Comparison of ENCODE assay signal across 11 cellular contexts in genomic region chr2:73971722-73972121, GRCh38. TPM values are rescaled to one million over a fixed set of nuclear protein-coding genes. Genes with fewer than 3 reads are reported as not detected.
A peak's percentile ranks its signal among the peaks of the same experiment; 100 is the strongest.
DNase-seq lines count a peak whose midpoint lies in the region; ATAC-seq, FAIRE-seq and TF ChIP-seq lines count a peak whose summit lies in the region.
"Had no signal": no experiment of that assay in that cellular context is flagged by ENCODE, and none has a peak within 500 bp of the region (broad histone marks: within the 10 kb centered on the region; RNA-seq: fewer than 3 reads in every experiment).

No MANE protein-coding gene starts in this region.

- BruUV-seq in K562 (replicated peaks; lab: Mats Ljungman, UMichigan): no TSS peak

- H3K36me3 Mint-ChIP-seq in activated T-cell treated with anti-CD3 and anti-CD28 coated beads, Interleukin-2, amount 50 U/mL, for 72 hours (ENCODE audit: insufficient read depth in 2 of 2): no peaks in the 10 kb centered on the region
- H3K36me3 Mint-ChIP-seq in stimulated activated naive B cell treated with anti-CD40 and anti-IgM and Interleukin-4, amounts not matched to agents 10 μg/mL and 1 μg/mL and 100 μg/mL, for 72 hours: peaks cover 0 to 2% of the 10 kb centered on the region in 2 donors

- H3K4me2 ChIP-seq in MM.1S (ENCODE audit: low read depth, low read length) (peak overlapping the region; percentile 62; the same call in 1 of the 2 replicates), K562 (ENCODE audit: insufficient read depth, low read length) (peak overlapping the region; percentile 73)

- H3K27ac ChIP-seq in MM.1S (ENCODE audit: low read length): no peak overlapping the region
- peak overlapping the region; percentile 78 for H3K27ac ChIP-seq in K562 (ENCODE audit: extremely low read depth, low read depth, low read length)
- no peak overlapping the region for H3K27ac ChIP-seq in adrenal gland

- H3K4me3 Mint-ChIP-seq in activated T-cell treated with anti-CD3 and anti-CD28 coated beads, Interleukin-2, amount 50 U/mL, for 72 hours: peak overlapping the region; percentile 83 to 87
- H3K4me3 Mint-ChIP-seq in stimulated activated naive B cell treated with anti-CD40 and anti-IgM and Interleukin-4, amounts not matched to agents 10 μg/mL and 1 μg/mL and 100 μg/mL, for 72 hours: peak overlapping the region in 1 of 2 donors; percentile 76

- 36% methylated on average over 3 of the region's 3 CpGs for WGBS in K562 (ENCODE audit: insufficient coverage, low coverage, missing lambda C conversion rate)
- 67 to 76% (median 73%) methylated on average over 3 of the region's 3 CpGs for WGBS in adrenal gland, 4 donors

- no peak for TF ChIP-seq EP300 in K562 (IDR thresholded peaks at IDR 0.05; ENCODE audit: low read length)

- TF ChIP-seq POLR2A in K562 (conservative IDR thresholded peaks at IDR 0.05): no peak
- no peak for TF ChIP-seq POLR2A in adrenal gland (IDR thresholded peaks at IDR 0.05)

- TF ChIP-seq RAD21 in K562 (CRISPR knock-in tag; conservative IDR thresholded peaks at IDR 0.05 in 1 of 2, IDR thresholded peaks at IDR 0.05 in 1 of 2): no peak

- H3K79me2 ChIP-seq in MM.1S (ENCODE audit: low read length) (no peaks in the 10 kb centered on the region), K562 (ENCODE audit: control insufficient read depth, insufficient read depth, low read length) (no peaks in the 10 kb centered on the region)

- TF ChIP-seq CTCF in MM.1S (IDR thresholded peaks at IDR 0.05; ENCODE audit: low read length): no peak
- no peak for TF ChIP-seq CTCF in K562 (IDR thresholded peaks at IDR 0.05 in 2 of 3, conservative IDR thresholded peaks at IDR 0.05 in 1 of 3; ENCODE audit: insufficient read depth in 2 of 3, low read depth in 1 of 3, low read length in 3 of 3)
- TF ChIP-seq CTCF in adrenal gland (IDR thresholded peaks at IDR 0.05): no peak

- DNase-seq in activated T-cell treated with anti-CD3 and anti-CD28 coated beads, Interleukin-2, amount 50 U/mL, for 72 hours: no peak
- DNase-seq in activated T-cell treated with anti-CD3 and anti-CD28 coated beads, Interleukin-2, amount 50 U/mL, for 1 hour: no peak
- DNase-seq in MM.1S: no peak
- no peak for DNase-seq in K562 (ENCODE audit: extremely low read depth in 1 of 4, low spot score in 3 of 4)
- DNase-seq in stimulated activated naive B cell treated with anti-CD40 and anti-IgM and Interleukin-4, amounts not matched to agents 10 μg/mL and 1 μg/mL and 100 μg/mL, for 72 hours: no peak
- DNase-seq in hepatic stellate cell (ENCODE audit: low spot score): no peak
- no peak for DNase-seq in adrenal gland
- DNase-seq: NCI-H226, PC-3 had no signal

- H3F3A ChIP-seq in MM.1S (ENCODE audit: insufficient read depth, low read length): peaks cover 9% of the 10 kb centered on the region; the same call in 1 of the 2 replicates

- H4K20me1 ChIP-seq in MM.1S (ENCODE audit: insufficient read depth, low read length) (no peaks in the 10 kb centered on the region), K562 (replicated peaks; ENCODE audit: control insufficient read depth, insufficient read depth, low read length) (no peaks in the 10 kb centered on the region)

- no peaks in the 10 kb centered on the region for H3K27me3 Mint-ChIP-seq in activated T-cell treated with anti-CD3 and anti-CD28 coated beads, Interleukin-2, amount 50 U/mL, for 72 hours (ENCODE audit: low read depth)
- no peaks in the 10 kb centered on the region for H3K27me3 Mint-ChIP-seq in stimulated activated naive B cell treated with anti-CD40 and anti-IgM and Interleukin-4, amounts not matched to agents 10 μg/mL and 1 μg/mL and 100 μg/mL, for 72 hours

- H3K27me3 ChIP-seq in MM.1S (replicated peaks; ENCODE audit: insufficient read depth, low read length): peaks cover 10% of the 10 kb centered on the region; the same call in 1 of the 2 replicates
- H3K27me3 ChIP-seq in K562 (ENCODE audit: control insufficient read depth in 2 of 2, insufficient read depth in 2 of 2, low read length in 2 of 2): no peaks in the 10 kb centered on the region
- H3K27me3 ChIP-seq in adrenal gland: no peaks in the 10 kb centered on the region

- H3K9ac ChIP-seq in MM.1S (ENCODE audit: low read length) (no peak overlapping the region), K562 (ENCODE audit: insufficient read depth in 1 of 2, low read depth in 2 of 2, low read length in 2 of 2) (peak overlapping the region; percentile 49 to 80; a peak in 2 of 4 replicates)

- no peaks in the 10 kb centered on the region for H3K9me3 Mint-ChIP-seq in activated T-cell treated with anti-CD3 and anti-CD28 coated beads, Interleukin-2, amount 50 U/mL, for 72 hours
- no peaks in the 10 kb centered on the region for H3K9me3 Mint-ChIP-seq in stimulated activated naive B cell treated with anti-CD40 and anti-IgM and Interleukin-4, amounts not matched to agents 10 μg/mL and 1 μg/mL and 100 μg/mL, for 72 hours

- intact Hi-C loops in K562 (cut with micrococcal nuclease): no loop called here
- intact Hi-C loops in adrenal gland (cut with DNase I): no loop called here

- H2AFZ ChIP-seq in MM.1S (ENCODE audit: low read length) (no peak overlapping the region), K562 (ENCODE audit: low read depth, low read length) (peak overlapping the region; percentile 65)

- in situ Hi-C loops in K562 (cut with MboI): no loop called here

- no peak overlapping the region for H3K4me3 ChIP-seq in MM.1S (ENCODE audit: low read length)
- H3K4me3 ChIP-seq in K562: no peak overlapping the region
- no peak overlapping the region for H3K4me3 ChIP-seq in adrenal gland

- H3K4me1 ChIP-seq in MM.1S (ENCODE audit: low read length) (peaks cover 17% of the 10 kb centered on the region), K562 (replicated peaks in 1 of 2; ENCODE audit: control insufficient read depth in 2 of 2, insufficient read depth in 2 of 2, low read length in 2 of 2) (peaks cover 20 to 31% of the 10 kb centered on the region in 2 experiments), adrenal gland (replicated peaks in 1 of 2) (peaks cover 17 to 26% of the 10 kb centered on the region in 2 donors)

- ATAC-seq in activated T-cell treated with anti-CD3 and anti-CD28 coated beads, Interleukin-2, amount 50 U/mL, for 72 hours (replicated peaks in 1 of 2): no peak
- ATAC-seq in K562 (peak; percentile 52), HG03378 (IDR thresholded peaks at IDR 0.05; ENCODE audit: unreplicated experiment) (no peak)
- ATAC-seq in stimulated activated naive B cell treated with anti-CD40 and anti-IgM and Interleukin-4, amounts not matched to agents 10 μg/mL and 1 μg/mL and 100 μg/mL, for 72 hours (replicated peaks): no peak
- ATAC-seq: HCT116, PC-3 had no signal

- FAIRE-seq in K562 (lab: Jason Lieb, UNC): peak; percentile 35

- H3K36me3 ChIP-seq in MM.1S (replicated peaks; ENCODE audit: insufficient read depth, low read length) (no peaks in the 10 kb centered on the region), K562 (ENCODE audit: control insufficient read depth, insufficient read depth, low read length) (peaks cover 2% of the 10 kb centered on the region; the same call in 1 of the 3 replicates), adrenal gland (replicated peaks in 1 of 2) (no peaks in the 10 kb centered on the region)

- POLR2A ChIA-PET in K562 (lab: Yijun Ruan, JAX): interaction anchor here (0.9 to 1.6 kb wide), 5 partner anchors 8 to 45 kb away, joined by 3 to 9 read pairs (median 6); partner anchors contain the start of gene DGUOK

- no peaks in the 10 kb centered on the region for H3K9me2 ChIP-seq in MM.1S (replicated peaks; ENCODE audit: insufficient read depth, low read length)

- H3K4me1 Mint-ChIP-seq in activated T-cell treated with anti-CD3 and anti-CD28 coated beads, Interleukin-2, amount 50 U/mL, for 72 hours (ENCODE audit: low read depth): peaks cover 65% of the 10 kb centered on the region
- H3K4me1 Mint-ChIP-seq in stimulated activated naive B cell treated with anti-CD40 and anti-IgM and Interleukin-4, amounts not matched to agents 10 μg/mL and 1 μg/mL and 100 μg/mL, for 72 hours: peaks cover 33 to 54% of the 10 kb centered on the region in 2 donors

- H3K9me3 ChIP-seq in MM.1S (replicated peaks; ENCODE audit: insufficient read depth, low read length) (no peaks in the 10 kb centered on the region), K562 (replicated peaks; ENCODE audit: control insufficient read depth, insufficient read depth, low read depth, low read length) (no peaks in the 10 kb centered on the region), adrenal gland (replicated peaks in 1 of 3) (no peaks in the 10 kb centered on the region)

- H3K27ac Mint-ChIP-seq in activated T-cell treated with anti-CD3 and anti-CD28 coated beads, Interleukin-2, amount 50 U/mL, for 72 hours: peak overlapping the region; percentile 82
- peak overlapping the region; percentile 89 for H3K27ac Mint-ChIP-seq in stimulated activated naive B cell treated with anti-CD40 and anti-IgM and Interleukin-4, amounts not matched to agents 10 μg/mL and 1 μg/mL and 100 μg/mL, for 72 hours

- CTCF ChIA-PET in K562 (lab: Yijun Ruan, JAX; ENCODE audit: low intra/inter-chr PET ratio): no interaction called here

- H3K9me1 ChIP-seq in K562 (ENCODE audit: control insufficient read depth, insufficient read depth, low read length): no peaks in the 10 kb centered on the region

RNA-seq across cellular contexts. Expression of gene TET3, which starts 13.0 kb away (rescaled TPM):
- 10 to 100 TPM; 18.6 to 19.7 TPM for total RNA-seq in activated T-cell treated with anti-CD3 and anti-CD28 coated beads, Interleukin-2, amount 50 U/mL, for 72 hours
- 24.7 and 26.6 TPM in 2 replicates for total RNA-seq in K562 (2011; cell fraction: chromatin; rRNA removed; ENCODE audit: low replicate concordance)
- 14.5 and 15.1 TPM in 2 replicates for total RNA-seq in K562 (2011; cell fraction: nucleolus; rRNA removed)
- 20.1 and 32.4 TPM in 2 replicates for total RNA-seq in K562 (2011; cell fraction: nucleoplasm; rRNA removed)
- total RNA-seq in K562 (2014; rRNA removed): 4.9 and 7.1 TPM in 2 replicates
- 5.4 and 5.6 TPM in 2 replicates for total RNA-seq in K562 (2014; rRNA removed; fragmentation: Illumina TruSeq; extraction: Trizol)
- total RNA-seq in K562 (2015; rRNA removed; fragmentation: Illumina TruSeq; extraction: Trizol): 6.3 and 6.4 TPM in 2 replicates
- 15.5 and 16.3 TPM in 2 replicates for total RNA-seq in K562 (2021)
- polyA plus RNA-seq in K562 (2011; rRNA removed): 3.2 and 5.2 TPM in 2 replicates
- 3.0 and 3.4 TPM in 2 replicates for polyA plus RNA-seq in K562 (2011; cell fraction: cytosol; rRNA removed)
- polyA plus RNA-seq in K562 (2011; cell fraction: nucleus; rRNA removed): 7.8 and 14.6 TPM in 2 replicates
- polyA plus RNA-seq in K562 (2012): 6.3 and 6.6 TPM in 2 replicates
- polyA plus RNA-seq in K562 (2014; fragmentation: Illumina TruSeq; extraction: Trizol): 8.7 and 9.0 TPM in 2 replicates
- polyA plus RNA-seq in K562 (2014; fragmentation: Nextera tagmentation; extraction: Ambion mirVana): under 1 TPM; 0.35 to 0.58 TPM
- 5.3 and 5.5 TPM in 2 replicates for polyA plus RNA-seq in K562 (2014; rRNA removed)
- 6.5 and 10.2 TPM in 2 replicates for polyA minus RNA-seq in K562 (2011; rRNA and poly(A)+ RNA removed)
- polyA minus RNA-seq in K562 (2011; cell fraction: cytosol; rRNA and poly(A)+ RNA removed): 10.4 and 12.0 TPM in 2 replicates
- 5.7 and 7.3 TPM in 2 replicates for polyA minus RNA-seq in K562 (2011; cell fraction: nucleus; rRNA and poly(A)+ RNA removed)
- total RNA-seq in adrenal gland: 1 to 10 TPM; 1.6 to 8.6 (median 6.4) TPM
- 1 to 10 TPM; 1.3 to 5.7 (median 1.3) TPM for polyA plus RNA-seq in adrenal gland

RNA-seq across cellular contexts. Expression of gene DGUOK, which starts 45.0 kb away (rescaled TPM):
- total RNA-seq in activated T-cell treated with anti-CD3 and anti-CD28 coated beads, Interleukin-2, amount 50 U/mL, for 72 hours: 100 to 1,000 TPM; 110 to 119 TPM
- 33.8 and 38.3 TPM in 2 replicates for total RNA-seq in K562 (2011; cell fraction: chromatin; rRNA removed; ENCODE audit: low replicate concordance)
- 33.5 and 37.1 TPM in 2 replicates for total RNA-seq in K562 (2011; cell fraction: nucleolus; rRNA removed)
- 36.7 and 58.4 TPM in 2 replicates for total RNA-seq in K562 (2011; cell fraction: nucleoplasm; rRNA removed)
- total RNA-seq in K562 (2014; rRNA removed) (67.0 and 68.4 TPM in 2 replicates), K562 (2014; rRNA removed; fragmentation: Illumina TruSeq; extraction: Trizol) (79.0 and 87.6 TPM in 2 replicates), K562 (2015; rRNA removed; fragmentation: Illumina TruSeq; extraction: Trizol) (83.4 and 91.1 TPM in 2 replicates), K562 (2021) (91.7 and 92.5 TPM in 2 replicates), adrenal gland (10 to 100 TPM; 40.0 to 87.5 (median 52.8) TPM)
- polyA plus RNA-seq in K562 (2011; rRNA removed) (129 and 170 TPM in 2 replicates), K562 (2014; fragmentation: Illumina TruSeq; extraction: Trizol) (139 and 147 TPM in 2 replicates), K562 (2014; fragmentation: Nextera tagmentation; extraction: Ambion mirVana) (100 to 1,000 TPM; 258 to 288 TPM), K562 (2014; rRNA removed) (126 and 140 TPM in 2 replicates), adrenal gland (100 to 1,000 TPM in 1 of 3 donors, 10 to 100 TPM in 2; 57.1 to 112 (median 88.4) TPM)
- 125 and 156 TPM in 2 replicates for polyA plus RNA-seq in K562 (2011; cell fraction: cytosol; rRNA removed)
- 64.6 and 74.4 TPM in 2 replicates for polyA plus RNA-seq in K562 (2011; cell fraction: nucleus; rRNA removed)
- polyA plus RNA-seq in K562 (2012): 79.1 and 122 TPM in 2 replicates
- polyA minus RNA-seq in K562 (2011; rRNA and poly(A)+ RNA removed): 33.3 and 40.1 TPM in 2 replicates
- polyA minus RNA-seq in K562 (2011; cell fraction: cytosol; rRNA and poly(A)+ RNA removed): 25.8 and 39.5 TPM in 2 replicates
- 28.5 and 30.0 TPM in 2 replicates for polyA minus RNA-seq in K562 (2011; cell fraction: nucleus; rRNA and poly(A)+ RNA removed)
